ENCODE assay signal across 10 cellular contexts in genomic region chr1:207753611-207754010, GRCh38. TPM values are rescaled to one million over a fixed set of nuclear protein-coding genes. Genes with fewer than 3 reads are reported as not detected.
DNase-seq lines count a peak whose midpoint lies in the region; ATAC-seq and TF ChIP-seq lines count a peak whose summit lies in the region.
"Had no signal": no experiment of that assay in that cellular context is flagged by ENCODE, and none has a peak within 500 bp of the region (broad histone marks: within the 10 kb centered on the region; RNA-seq: fewer than 3 reads in every experiment).

No MANE protein-coding gene starts in this region.

- H3K27me3 ChIP-seq in AG04450 (ENCODE audit: control insufficient read depth, insufficient read depth, low read length) (no peaks in the 10 kb centered on the region), HUES6 (ENCODE audit: control insufficient read depth, insufficient read depth, low read length) (no peaks in the 10 kb centered on the region), breast epithelium (no peaks in the 10 kb centered on the region), muscle layer of duodenum (ENCODE audit: low read depth, low read length) (no peaks in the 10 kb centered on the region)

- intact Hi-C loops in breast epithelium (cut with DNase I; ENCODE audit: low total_unique reads): no loop called here

- DNase-seq in AG04450 (ENCODE audit: low read depth, low spot score): no peak
- no peak for DNase-seq in breast epithelium (ENCODE audit: low spot score in 2 of 2)
- no peak for DNase-seq in NCI-H2171 treated with DMSO at 0.1 percent for 48 hours (lab: John Stamatoyannopoulos, UW)
- no peak for DNase-seq in LoVo (ENCODE audit: low spot score)
- DNase-seq: activated CD8-positive, alpha-beta memory T cell treated with anti-CD3 and anti-CD28 coated beads, Interleukin-2, amount 50 U/mL, for 48 hours; NCI-H2227 treated with DMSO at 0.1 percent for 48 hours had no signal

- H3K4me3 ChIP-seq in AG04450 (ENCODE audit: low read depth, low read length): peak overlapping the region; percentile 96
- H3K4me3 ChIP-seq in HUES6 (ENCODE audit: low read depth, low read length): peak overlapping the region; percentile 89
- H3K4me3 ChIP-seq in breast epithelium: peak overlapping the region; percentile 85 to 91 (median 88)
- peak overlapping the region; percentile 18 to 98 for H3K4me3 ChIP-seq in muscle layer of duodenum (ENCODE audit: low read depth in 1 of 2, low read length in 2 of 2)

- ATAC-seq in GM21723 (IDR thresholded peaks at IDR 0.05; ENCODE audit: unreplicated experiment) (no peak), HG03469 (IDR thresholded peaks at IDR 0.05; ENCODE audit: unreplicated experiment) (no peak)

- CTCF ChIA-PET in AG04450 (lab: Charles Lee): interaction anchor here (0.7 to 0.8 kb wide), 2 partner anchors 43 to 210 kb away, joined by 3 to 15 read pairs; no protein-coding TSS in a partner anchor

- no peak for TF ChIP-seq POLR2A in breast epithelium (IDR thresholded peaks at IDR 0.05)

- H3K36me3 ChIP-seq in HUES6 (ENCODE audit: control insufficient read depth, insufficient read depth, low read length) (peaks cover 25% of the 10 kb centered on the region), breast epithelium (no peaks in the 10 kb centered on the region), muscle layer of duodenum (ENCODE audit: control insufficient read depth in 1 of 2, insufficient read depth in 2 of 2, low read length in 2 of 2) (peaks cover 10 to 18% of the 10 kb centered on the region in 2 donors)

- no peak overlapping the region for H3K9ac ChIP-seq in HUES6 (ENCODE audit: low read length)

- POLR2A ChIA-PET in AG04450 (lab: Yijun Ruan, JAX): interaction anchor here (0.6 kb wide), 1 partner anchor 121 kb away, joined by 3 read pairs; no protein-coding TSS in a partner anchor

- H3K9me3 ChIP-seq in AG04450 (ENCODE audit: control insufficient read depth, insufficient read depth, low read length): no peaks in the 10 kb centered on the region; the same call in 1 of the 2 replicates
- no peaks in the 10 kb centered on the region for H3K9me3 ChIP-seq in HUES6 (ENCODE audit: control insufficient read depth, insufficient read depth, low read depth, low read length)
- H3K9me3 ChIP-seq in breast epithelium: no peaks in the 10 kb centered on the region
- no peaks in the 10 kb centered on the region for H3K9me3 ChIP-seq in muscle layer of duodenum (ENCODE audit: control insufficient read depth in 1 of 2, low read length in 2 of 2)

- no peak for TF ChIP-seq CTCF in AG04450 (IDR thresholded peaks at IDR 0.05; ENCODE audit: low read depth, low read length)
- TF ChIP-seq CTCF in breast epithelium (IDR thresholded peaks at IDR 0.05): no peak

- H3K4me1 ChIP-seq in HUES6 (ENCODE audit: control insufficient read depth, insufficient read depth, low read length) (peaks cover 23% of the 10 kb centered on the region), breast epithelium (peaks cover 0 to 18% of the 10 kb centered on the region in 2 donors), muscle layer of duodenum (ENCODE audit: control insufficient read depth in 1 of 2, insufficient read depth in 2 of 2, low read length in 2 of 2) (peaks cover 0 to 35% of the 10 kb centered on the region in 2 donors)

- H3K27ac ChIP-seq in AG04450 (ENCODE audit: low read depth, low read length) (no peak overlapping the region), HUES6 (ENCODE audit: low read depth, low read length) (no peak overlapping the region), breast epithelium (peak overlapping the region; percentile 42 to 95), muscle layer of duodenum (ENCODE audit: low read length) (no peak overlapping the region)

RNA-seq across cellular contexts. Expression of gene CD46, which starts 1.8 kb away (rescaled TPM):
- polyA plus RNA-seq in AG04450 (2011; rRNA removed): 112 and 148 TPM in 2 replicates
- polyA minus RNA-seq in AG04450 (2011; rRNA and poly(A)+ RNA removed): 25.4 and 60.6 TPM in 2 replicates
- 100 to 1,000 TPM; 203 to 283 (median 204) TPM for total RNA-seq in breast epithelium

Comparison
In these comparisons a context has a peak if more than half of its experiments do, and no peak if none do; other contexts are left out.
1. H3K27ac ChIP-seq: peak in breast epithelium (2 of 2); none in AG04450 (single experiment), HUES6 (single experiment) and muscle layer of duodenum (single experiment).
2. Peak in every context shown above with its lines, with median percentiles within 50 percentile points of each other: H3K4me3 ChIP-seq.